In the genomic region with DNA sequence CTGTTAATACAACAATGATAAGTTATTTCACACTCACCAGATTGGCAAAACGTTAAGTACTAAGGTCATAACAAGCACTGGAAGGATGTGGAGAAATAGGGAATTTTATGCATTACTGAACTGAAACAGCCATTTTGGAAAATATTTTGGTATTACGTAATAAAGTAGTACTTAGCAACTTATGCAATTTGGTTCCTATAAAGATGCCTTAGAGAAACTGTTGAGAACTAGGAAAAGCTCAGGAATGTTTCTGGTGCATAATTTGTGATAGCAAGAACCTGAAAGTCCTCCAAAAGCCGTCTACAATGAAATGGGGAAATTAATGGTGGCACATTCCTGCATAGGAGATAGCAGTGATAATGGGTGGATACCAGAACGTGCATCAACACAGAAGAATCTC, we compare ENCODE assay signal across 23 cellular contexts.
DNase-seq lines count a peak whose midpoint lies in the region; ATAC-seq, FAIRE-seq and TF ChIP-seq lines count a peak whose summit lies in the region.
"Had no signal": no experiment of that assay in that cellular context is flagged by ENCODE, and none has a peak within 500 bp of the region (broad histone marks: within the 10 kb centered on the region; RNA-seq: fewer than 3 reads in every experiment).

No MANE protein-coding gene starts in this region.

- no peaks in the 10 kb centered on the region for H3K9me3 ChIP-seq in HepG2 (ENCODE audit: low read length)
- no peaks in the 10 kb centered on the region for H3K9me3 ChIP-seq in right lobe of liver
- H3K9me3 ChIP-seq in K562 (replicated peaks; ENCODE audit: control insufficient read depth, insufficient read depth, low read depth, low read length) = no peaks in the 10 kb centered on the region
- H3K9me3 ChIP-seq in colonic mucosa = no peaks in the 10 kb centered on the region
- H3K9me3 ChIP-seq: BLaER1 treated with 17β-estradiol and CSF1 and Interleukin-3, amounts not matched to agents 10 nM and 100 nM had no signal

- in situ Hi-C loops in HepG2 (cut with HindIII; ENCODE audit: extremely low pct_ligation_motif_present, low pct_unique_long_range_greater_than_20kb) (no loop called here), K562 (cut with MboI) (no loop called here)

- no peaks in the 10 kb centered on the region for H3K27me3 ChIP-seq in HepG2 (ENCODE audit: control insufficient read depth in 1 of 2, insufficient read depth in 2 of 2, low read length in 2 of 2)
- no peaks in the 10 kb centered on the region for H3K27me3 ChIP-seq in right lobe of liver
- peaks cover 4 to 5% of the 10 kb centered on the region in 2 experiments; a peak in 4 of 5 replicates for H3K27me3 ChIP-seq in K562 (ENCODE audit: control insufficient read depth in 2 of 2, insufficient read depth in 2 of 2, low read length in 2 of 2)
- no peaks in the 10 kb centered on the region for H3K27me3 ChIP-seq in mesendoderm (ENCODE audit: insufficient read depth, low read length, poor library complexity)
- H3K27me3 ChIP-seq in colonic mucosa = no peaks in the 10 kb centered on the region
- H3K27me3 ChIP-seq: BLaER1 treated with 17β-estradiol and CSF1 and Interleukin-3, amounts not matched to agents 10 nM and 100 nM had no signal

- no peak overlapping the region for H3K4me3 Mint-ChIP-seq in activated CD4-positive, alpha-beta T cell treated with anti-CD3 and anti-CD28 coated beads for 36 hours
- H3K4me3 Mint-ChIP-seq: CD4-positive, alpha-beta T cell; IgD-negative memory B cell had no signal

- 94% methylated on average over 4 of the region's 4 CpGs for WGBS in HepG2 (ENCODE audit: low lambda C conversion rate)
- WGBS in right lobe of liver (ENCODE audit: insufficient coverage, low coverage, low lambda C conversion rate, missing lambda C conversion rate) = 79% methylated on average over 4 of the region's 4 CpGs
- WGBS in K562 (ENCODE audit: insufficient coverage, low coverage, missing lambda C conversion rate) = 0% methylated on average over 4 of the region's 4 CpGs
- no CpG with 5 or more reads among the region's 4 CpGs for WGBS in mesendoderm (ENCODE audit: extremely low coverage, insufficient coverage, low lambda C conversion rate)

- H3K27ac Mint-ChIP-seq in activated CD4-positive, alpha-beta T cell treated with anti-CD3 and anti-CD28 coated beads for 36 hours = no peak overlapping the region
- H3K27ac Mint-ChIP-seq: CD4-positive, alpha-beta T cell had no signal

- no peak overlapping the region for H2BK5ac ChIP-seq in mesendoderm (ENCODE audit: low read length)

- TF ChIP-seq EP300 in HepG2 (IDR thresholded peaks at IDR 0.05; ENCODE audit: low read depth in 2 of 2, low read length in 2 of 2) (no peak), HepG2 (CRISPR knock-in tag; IDR thresholded peaks at IDR 0.05; ENCODE audit: borderline replicate concordance) (no peak), K562 (IDR thresholded peaks at IDR 0.05; ENCODE audit: low read length) (no peak)

- no peak overlapping the region for H3K4ac ChIP-seq in mesendoderm (ENCODE audit: low read depth, low read length)

- H3K4me3 ChIP-seq in HepG2 (replicated peaks in 1 of 3; ENCODE audit: insufficient read depth in 1 of 3, low read depth in 2 of 3, low read length in 3 of 3) = no peak overlapping the region
- H3K4me3 ChIP-seq in right lobe of liver = no peak overlapping the region
- no peak overlapping the region for H3K4me3 ChIP-seq in K562
- H3K4me3 ChIP-seq in mesendoderm (ENCODE audit: low read length) = no peak overlapping the region
- no peak overlapping the region for H3K4me3 ChIP-seq in colonic mucosa
- H3K4me3 ChIP-seq: BLaER1 treated with 17β-estradiol and CSF1 and Interleukin-3, amounts not matched to agents 10 nM and 100 nM had no signal

- TF ChIP-seq CTCF in HepG2 (CRISPR knock-in tag; IDR thresholded peaks at IDR 0.05) = no peak
- no peak for TF ChIP-seq CTCF in right lobe of liver (IDR thresholded peaks at IDR 0.05)
- TF ChIP-seq CTCF in K562 (IDR thresholded peaks at IDR 0.05 in 2 of 3, conservative IDR thresholded peaks at IDR 0.05 in 1 of 3; ENCODE audit: insufficient read depth in 2 of 3, low read depth in 1 of 3, low read length in 3 of 3) = no peak
- TF ChIP-seq CTCF in colonic mucosa (IDR thresholded peaks at IDR 0.05) = no peak

- H3K27ac ChIP-seq in HepG2 (ENCODE audit: extremely low read length, insufficient read depth, low read length) (no peak overlapping the region), right lobe of liver (no peak overlapping the region), K562 (ENCODE audit: extremely low read depth, low read depth, low read length) (no peak overlapping the region), mesendoderm (ENCODE audit: low read depth, low read length) (no peak overlapping the region), colonic mucosa (no peak overlapping the region)
- H3K27ac ChIP-seq: BLaER1 treated with 17β-estradiol and CSF1 and Interleukin-3, amounts not matched to agents 10 nM and 100 nM had no signal

- H2AFZ ChIP-seq in HepG2 (ENCODE audit: low read length) = no peak overlapping the region
- H2AFZ ChIP-seq in K562 (ENCODE audit: low read depth, low read length) = no peak overlapping the region

- no peak overlapping the region for H3K4me2 ChIP-seq in HepG2 (ENCODE audit: low read depth, low read length)
- H3K4me2 ChIP-seq in K562 (ENCODE audit: insufficient read depth, low read length) = no peak overlapping the region
- H3K4me2 ChIP-seq in mesendoderm (ENCODE audit: low read length) = no peak overlapping the region
- H3K4me2 ChIP-seq: BLaER1 treated with 17β-estradiol and CSF1 and Interleukin-3, amounts not matched to agents 10 nM and 100 nM had no signal

- POLR2A ChIA-PET in HepG2 (lab: Yijun Ruan, JAX) = no interaction called here
- POLR2A ChIA-PET in K562 (lab: Yijun Ruan, JAX) = interaction anchor here (0.6 kb wide), 1 partner anchor 322 kb away, joined by 3 read pairs; no protein-coding TSS in a partner anchor
- POLR2A ChIA-PET in activated CD4-positive, alpha-beta T cell treated with anti-CD3 and anti-CD28 coated beads for 36 hours (lab: Charles Lee) = no interaction called here

- H3K27me3 Mint-ChIP-seq in activated CD4-positive, alpha-beta T cell treated with anti-CD3 and anti-CD28 coated beads for 36 hours = no peaks in the 10 kb centered on the region
- H3K27me3 Mint-ChIP-seq: CD4-positive, alpha-beta T cell; IgD-negative memory B cell had no signal

- H3K9me3 Mint-ChIP-seq in activated CD4-positive, alpha-beta T cell treated with anti-CD3 and anti-CD28 coated beads for 36 hours (ENCODE audit: low read depth) = peaks cover 2% of the 10 kb centered on the region
- H3K9me3 Mint-ChIP-seq: CD4-positive, alpha-beta T cell had no signal

- no peak overlapping the region for H2AK5ac ChIP-seq in mesendoderm (ENCODE audit: low read length)

- no peak overlapping the region for H3K56ac ChIP-seq in mesendoderm (ENCODE audit: low read length)

- H4K20me1 ChIP-seq in HepG2 (ENCODE audit: insufficient read depth, low read length) (no peaks in the 10 kb centered on the region), K562 (replicated peaks; ENCODE audit: control insufficient read depth, insufficient read depth, low read length) (no peaks in the 10 kb centered on the region)
- H4K20me1 ChIP-seq: BLaER1 treated with 17β-estradiol and CSF1 and Interleukin-3, amounts not matched to agents 10 nM and 100 nM had no signal

- H3K9ac ChIP-seq in HepG2 (ENCODE audit: insufficient read depth, low read depth, low read length) (no peak overlapping the region), K562 (ENCODE audit: insufficient read depth in 1 of 2, low read depth in 2 of 2, low read length in 2 of 2) (no peak overlapping the region), mesendoderm (ENCODE audit: low read length) (no peak overlapping the region), colonic mucosa (ENCODE audit: low read depth in 2 of 2, low read length in 2 of 2) (no peak overlapping the region)
- H3K9ac ChIP-seq: BLaER1 treated with 17β-estradiol and CSF1 and Interleukin-3, amounts not matched to agents 10 nM and 100 nM had no signal

- H3K79me2 ChIP-seq in HepG2 (ENCODE audit: insufficient read depth, low read length) (no peaks in the 10 kb centered on the region), K562 (ENCODE audit: control insufficient read depth, insufficient read depth, low read length) (no peaks in the 10 kb centered on the region), mesendoderm (ENCODE audit: control insufficient read depth, insufficient read depth, low read length) (no peaks in the 10 kb centered on the region)

- TF ChIP-seq RAD21 in HepG2 (CRISPR knock-in tag; IDR thresholded peaks at IDR 0.05) = no peak
- TF ChIP-seq RAD21 in K562 (CRISPR knock-in tag; conservative IDR thresholded peaks at IDR 0.05 in 1 of 2, IDR thresholded peaks at IDR 0.05 in 1 of 2) = no peak

- ATAC-seq in HepG2 = no peak
- ATAC-seq in right lobe of liver = no peak
- no peak for ATAC-seq in K562
- ATAC-seq in activated CD4-positive, alpha-beta T cell treated with anti-CD3 and anti-CD28 coated beads for 36 hours = no peak
- ATAC-seq: PC-3 had no signal

- CTCF ChIA-PET in HepG2 (lab: Yijun Ruan, JAX; ENCODE audit: low intra/inter-chr PET ratio, low total read pairs) = no interaction called here
- CTCF ChIA-PET in K562 (lab: Yijun Ruan, JAX; ENCODE audit: low intra/inter-chr PET ratio) = no interaction called here
- CTCF ChIA-PET in activated CD4-positive, alpha-beta T cell treated with anti-CD3 and anti-CD28 coated beads for 36 hours (lab: Charles Lee) = no interaction called here

- BruUV-seq in HepG2 (replicated peaks; lab: Mats Ljungman, UMichigan) (no TSS peak), K562 (replicated peaks; lab: Mats Ljungman, UMichigan) (no TSS peak)

- FAIRE-seq in HepG2 (lab: Jason Lieb, UNC) (no peak), K562 (lab: Jason Lieb, UNC) (no peak)
- FAIRE-seq: A204.1, D721Med, H54 had no signal

- H3K4me1 ChIP-seq in HepG2 (ENCODE audit: insufficient read depth, low read length) (no peaks in the 10 kb centered on the region), right lobe of liver (no peaks in the 10 kb centered on the region), K562 (replicated peaks in 1 of 2; ENCODE audit: control insufficient read depth in 2 of 2, insufficient read depth in 2 of 2, low read length in 2 of 2) (no peaks in the 10 kb centered on the region), mesendoderm (ENCODE audit: control insufficient read depth, low read depth, low read length) (no peaks in the 10 kb centered on the region), colonic mucosa (no peaks in the 10 kb centered on the region)
- H3K4me1 ChIP-seq: BLaER1 treated with 17β-estradiol and CSF1 and Interleukin-3, amounts not matched to agents 10 nM and 100 nM had no signal

- H4K5ac ChIP-seq in mesendoderm (ENCODE audit: low read length) = no peak overlapping the region

- H3K36me3 Mint-ChIP-seq in activated CD4-positive, alpha-beta T cell treated with anti-CD3 and anti-CD28 coated beads for 36 hours (ENCODE audit: low read depth) = peaks cover 1% of the 10 kb centered on the region

- no peak for TF ChIP-seq POLR2A in HepG2 (IDR thresholded peaks at IDR 0.05; ENCODE audit: insufficient read depth in 1 of 2, low read depth in 2 of 2, low read length in 2 of 2)
- TF ChIP-seq POLR2A in right lobe of liver (IDR thresholded peaks at IDR 0.05) = no peak
- no peak for TF ChIP-seq POLR2A in K562 (conservative IDR thresholded peaks at IDR 0.05)

- no peaks in the 10 kb centered on the region for H3K79me1 ChIP-seq in mesendoderm (ENCODE audit: low read length)

- no peak overlapping the region for H3K18ac ChIP-seq in mesendoderm (ENCODE audit: low read length)

- no peak overlapping the region for H2BK120ac ChIP-seq in mesendoderm (ENCODE audit: low read depth, low read length)

- intact Hi-C loops in HepG2 (cut with micrococcal nuclease; ENCODE audit: unreplicated experiment) (no loop called here), right lobe of liver (cut with DNase I) (no loop called here), K562 (cut with micrococcal nuclease) (no loop called here), colonic mucosa (cut with DNase I) (no loop called here)
- intact Hi-C loops in activated CD4-positive, alpha-beta T cell treated with anti-CD3 and anti-CD28 coated beads for 36 hours (cut with DNase I, micrococcal nuclease) = no loop called here

- H3K23ac ChIP-seq in mesendoderm (ENCODE audit: low read length) = no peak overlapping the region

- no peak overlapping the region for H4K8ac ChIP-seq in mesendoderm (ENCODE audit: low read depth, low read length)

- H3K36me3 ChIP-seq in HepG2 (replicated peaks in 1 of 2; ENCODE audit: control insufficient read depth in 1 of 2, insufficient read depth in 2 of 2, low read length in 2 of 2) (no peaks in the 10 kb centered on the region), right lobe of liver (no peaks in the 10 kb centered on the region), K562 (ENCODE audit: control insufficient read depth, insufficient read depth, low read length) (no peaks in the 10 kb centered on the region), mesendoderm (ENCODE audit: control insufficient read depth, insufficient read depth, low read length) (no peaks in the 10 kb centered on the region), colonic mucosa (no peaks in the 10 kb centered on the region)
- H3K36me3 ChIP-seq: BLaER1 treated with 17β-estradiol and CSF1 and Interleukin-3, amounts not matched to agents 10 nM and 100 nM had no signal

- no peaks in the 10 kb centered on the region for H3K9me1 ChIP-seq in K562 (ENCODE audit: control insufficient read depth, insufficient read depth, low read length)

- H3K4me1 Mint-ChIP-seq in activated CD4-positive, alpha-beta T cell treated with anti-CD3 and anti-CD28 coated beads for 36 hours = peaks cover 13% of the 10 kb centered on the region

- H2BK15ac ChIP-seq in mesendoderm (replicated peaks; ENCODE audit: low read depth) = no peak overlapping the region

- DNase-seq in HepG2 (ENCODE audit: low spot score) (no peak), right lobe of liver (no peak), K562 (ENCODE audit: extremely low read depth in 1 of 4, low spot score in 3 of 4) (no peak), mesendoderm (peak; percentile 76), NCI-H2029 (lab: John Stamatoyannopoulos, UW) (no peak), colonic mucosa (no peak)
- DNase-seq in activated CD4-positive, alpha-beta T cell treated with anti-CD3 and anti-CD28 coated beads for 36 hours = no peak
- DNase-seq: AML-193; CD4-positive, alpha-beta T cell; DMS53; NCI-H1092 treated with DMSO at 0.1 percent for 48 hours; NCI-H1436; NCI-H187; NCI-H446; NCI-H526; NCI-H82; NK-92 treated with Interleukin-12 subunit alpha and Interleukin-12 subunit beta, amount 100 ng/mL, for 24 hours; PC-3 had no signal
